In genomic region chr2:179824961-179825360, GRCh38 we compare ENCODE assay signal across 29 cellular contexts. TPM values are rescaled to one million over a fixed set of nuclear protein-coding genes. Genes with fewer than 3 reads are reported as not detected.
"Had no signal": no experiment of that assay in that cellular context is flagged by ENCODE, and none has a peak within 500 bp of the region (broad histone marks: within the 10 kb centered on the region; RNA-seq: fewer than 3 reads in every experiment).

No MANE protein-coding gene starts in this region.

- H3K9me3 ChIP-seq: body of pancreas, breast epithelium had no signal

- H3K27ac Mint-ChIP-seq: activated CD4-positive, alpha-beta memory T cell treated with anti-CD3 and anti-CD28 coated beads for 36 hours; activated CD4-positive, alpha-beta T cell treated with anti-CD3 and anti-CD28 coated beads, Interleukin-2, amount 10 ng/mL, durations not matched to agents 7 days and 5 days; activated naive CD4-positive, alpha-beta T cell treated with anti-CD3 and anti-CD28 coated beads for 36 hours; activated naive CD4-positive, alpha-beta T cell treated with anti-CD3 and anti-CD28 coated beads, Interleukin-2, amount 50 U/mL, for 72 hours; activated T-helper 1 cell treated with anti-CD3 and anti-CD28 coated beads, Interleukin-12 subunit alpha, Interleukin-12 subunit beta, Interleukin-2, Interleukin-4 antibody, amounts not matched to agents 30 ng/mL and 10 ng/mL and 1 ng/mL, durations not matched to agents 14 hours and 24 hours and 36 hours had no signal

- ATAC-seq: activated naive CD4-positive, alpha-beta T cell treated with anti-CD3 and anti-CD28 coated beads, Interleukin-2, amount 50 U/mL, for 72 hours; activated T-cell treated with anti-CD3 and anti-CD28 coated beads, Interleukin-2, amount 50 U/mL, for 4 hours; body of pancreas; Right ventricle myocardium inferior had no signal

- H3K4me3 Mint-ChIP-seq: activated CD4-positive, alpha-beta memory T cell treated with anti-CD3 and anti-CD28 coated beads for 36 hours; activated CD4-positive, alpha-beta T cell treated with anti-CD3 and anti-CD28 coated beads, Interleukin-2, amount 10 ng/mL, durations not matched to agents 7 days and 5 days; activated naive CD4-positive, alpha-beta T cell treated with anti-CD3 and anti-CD28 coated beads for 36 hours; activated T-cell treated with anti-CD3 and anti-CD28 coated beads, Interleukin-2, amount 50 U/mL, for 4 hours; activated T-helper 1 cell treated with anti-CD3 and anti-CD28 coated beads, Interleukin-12 subunit alpha, Interleukin-12 subunit beta, Interleukin-2, Interleukin-4 antibody, amounts not matched to agents 30 ng/mL and 10 ng/mL and 1 ng/mL, durations not matched to agents 14 hours and 24 hours and 36 hours had no signal

- H3K4me3 ChIP-seq: adrenal gland, body of pancreas, breast epithelium, PC-9 had no signal

- H3K4me1 Mint-ChIP-seq: activated CD4-positive, alpha-beta T cell treated with anti-CD3 and anti-CD28 coated beads, Interleukin-2, amount 10 ng/mL, durations not matched to agents 7 days and 5 days had no signal

- H3K36me3 Mint-ChIP-seq: activated CD4-positive, alpha-beta memory T cell treated with anti-CD3 and anti-CD28 coated beads for 36 hours; activated naive CD4-positive, alpha-beta T cell treated with anti-CD3 and anti-CD28 coated beads, Interleukin-2, amount 50 U/mL, for 72 hours had no signal

- H3K27me3 ChIP-seq: adrenal gland, body of pancreas, breast epithelium had no signal

- H3K27ac ChIP-seq: adrenal gland, body of pancreas, breast epithelium, PC-9, RWPE1 had no signal

- DNase-seq: activated CD4-positive, alpha-beta memory T cell treated with anti-CD3 and anti-CD28 coated beads for 36 hours; activated CD4-positive, alpha-beta T cell treated with anti-CD3 and anti-CD28 coated beads, Interleukin-2, amount 10 ng/mL, durations not matched to agents 7 days and 5 days; activated CD8-positive, alpha-beta memory T cell treated with anti-CD3 and anti-CD28 coated beads, Interleukin-2, amount 50 U/mL, for 4 hours; activated gamma-delta T cell treated with Interleukin-2 at 50 U/mL for 16 hours; activated naive CD4-positive, alpha-beta T cell treated with anti-CD3 and anti-CD28 coated beads for 36 hours; activated T-cell treated with anti-CD3 and anti-CD28 coated beads for 4 hours; activated T-cell treated with anti-CD3 and anti-CD28 coated beads, Interleukin-2, amount 50 U/mL, for 4 hours; adrenal gland; body of pancreas; caudate nucleus; cerebellar nuclear complex; Karpas-422; NCI-H1105; NCI-H1417 treated with DMSO at 0.1 percent for 48 hours; NCI-H1930; NCI-H2107; NCI-H2171; NCI-H510A; NCI-H69; PC-9; SW 1271; T-helper 1 cell; T-helper 2 cell; T-helper 9 cell had no signal

- H3K4me2 ChIP-seq: PC-9 had no signal

- H3K9me3 Mint-ChIP-seq: activated CD4-positive, alpha-beta memory T cell treated with anti-CD3 and anti-CD28 coated beads for 36 hours; activated CD4-positive, alpha-beta T cell treated with anti-CD3 and anti-CD28 coated beads, Interleukin-2, amount 10 ng/mL, durations not matched to agents 7 days and 5 days; activated naive CD4-positive, alpha-beta T cell treated with anti-CD3 and anti-CD28 coated beads for 36 hours; activated naive CD4-positive, alpha-beta T cell treated with anti-CD3 and anti-CD28 coated beads, Interleukin-2, amount 50 U/mL, for 72 hours; activated T-cell treated with anti-CD3 and anti-CD28 coated beads, Interleukin-2, amount 50 U/mL, for 4 hours; activated T-helper 1 cell treated with anti-CD3 and anti-CD28 coated beads, Interleukin-12 subunit alpha, Interleukin-12 subunit beta, Interleukin-2, Interleukin-4 antibody, amounts not matched to agents 30 ng/mL and 10 ng/mL and 1 ng/mL, durations not matched to agents 14 hours and 24 hours and 36 hours had no signal

- H3K4me1 ChIP-seq: adrenal gland, body of pancreas, breast epithelium had no signal

- H3K36me3 ChIP-seq: adrenal gland, breast epithelium had no signal

RNA-seq across cellular contexts. Expression of gene ZNF385B, which starts 36.5 kb away (rescaled TPM):
- total RNA-seq: activated CD4-positive, alpha-beta memory T cell treated with anti-CD3 and anti-CD28 coated beads for 36 hours; activated CD4-positive, alpha-beta T cell treated with anti-CD3 and anti-CD28 coated beads, Interleukin-2, amount 10 ng/mL, durations not matched to agents 7 days and 5 days; activated naive CD4-positive, alpha-beta T cell treated with anti-CD3 and anti-CD28 coated beads for 36 hours; activated naive CD4-positive, alpha-beta T cell treated with anti-CD3 and anti-CD28 coated beads, Interleukin-2, amount 50 U/mL, for 72 hours; activated T-helper 1 cell treated with anti-CD3 and anti-CD28 coated beads, Interleukin-12 subunit alpha, Interleukin-12 subunit beta, Interleukin-2, Interleukin-4 antibody, amounts not matched to agents 30 ng/mL and 10 ng/mL and 1 ng/mL, durations not matched to agents 14 hours and 24 hours and 36 hours had no signal
